In genomic region chr10:126521354-126521753, GRCh38 we compare ENCODE assay signal across 32 cellular contexts.
DNase-seq lines count a peak whose midpoint lies in the region; ATAC-seq and TF ChIP-seq lines count a peak whose summit lies in the region.
"Had no signal": no experiment of that assay in that cellular context is flagged by ENCODE, and none has a peak within 500 bp of the region (broad histone marks: within the 10 kb centered on the region; RNA-seq: fewer than 3 reads in every experiment).

No MANE protein-coding gene starts in this region.

- TF ChIP-seq RAD21 in IMR-90 (IDR thresholded peaks at IDR 0.05; ENCODE audit: low read length): no peak

- H2BK20ac ChIP-seq in IMR-90 (ENCODE audit: low read depth, low read length): no peak overlapping the region

- H3K36me3 Mint-ChIP-seq in chondrocyte (ENCODE audit: low read depth): no peaks in the 10 kb centered on the region
- H3K36me3 Mint-ChIP-seq: CD4-positive, alpha-beta memory T cell had no signal

- H3K4me3 ChIP-seq in IMR-90 (ENCODE audit: insufficient read depth, low read depth, low read length): no peak overlapping the region
- H3K4me3 ChIP-seq in RWPE2 (ENCODE audit: severe bottlenecking): no peak overlapping the region
- H3K4me3 ChIP-seq: adrenal gland, colonic mucosa, left lung, pancreas had no signal

- no peak overlapping the region for H3K4ac ChIP-seq in IMR-90 (ENCODE audit: low read depth, low read length)

- no peak overlapping the region for H3K56ac ChIP-seq in IMR-90 (ENCODE audit: extremely low read depth, insufficient read depth, low read length)

- no peak for TF ChIP-seq POLR2A in IMR-90 (IDR thresholded peaks at IDR 0.05; ENCODE audit: low read depth, low read length)

- CTCF ChIA-PET in IMR-90 (lab: Yijun Ruan, JAX): no interaction called here

- H2BK15ac ChIP-seq in IMR-90 (ENCODE audit: low read depth, low read length): no peak overlapping the region

- H4K20me1 ChIP-seq in IMR-90 (ENCODE audit: insufficient read depth, low read length): no peaks in the 10 kb centered on the region

- ATAC-seq in IMR-90 (ENCODE audit: low read depth) (peak; percentile 32; the same call in 1 of the 2 replicates), RWPE2 (ENCODE audit: low read depth) (peak; percentile 81)
- ATAC-seq: left lung; pancreas; stimulated activated naive CD8-positive, alpha-beta T cell treated with anti-CD3 and anti-CD28 coated beads, Interleukin-15, Interleukin-2, amounts not matched to agents 100 U/mL and 50 U/mL, for 24 hours; T-helper 17 cell had no signal

- H3K4me1 ChIP-seq in IMR-90 (ENCODE audit: control insufficient read depth, insufficient read depth, low read length): no peaks in the 10 kb centered on the region
- H3K4me1 ChIP-seq in RWPE2 (ENCODE audit: insufficient read depth, poor library complexity, severe bottlenecking): peaks cover 5% of the 10 kb centered on the region
- H3K4me1 ChIP-seq: adrenal gland, colonic mucosa, left lung had no signal

- H3K27ac Mint-ChIP-seq in chondrocyte (ENCODE audit: unreplicated experiment): no peak overlapping the region
- H3K27ac Mint-ChIP-seq: activated CD4-positive, alpha-beta memory T cell treated with anti-CD3 and anti-CD28 coated beads, Interleukin-2, amount 10 ng/mL, durations not matched to agents 7 days and 5 days; activated naive CD4-positive, alpha-beta T cell treated with anti-CD3 and anti-CD28 coated beads for 36 hours; activated T-helper 1 cell treated with anti-CD3 and anti-CD28 coated beads, Interleukin-12 subunit alpha, Interleukin-12 subunit beta, Interleukin-2, Interleukin-4 antibody, amounts not matched to agents 30 ng/mL and 10 ng/mL and 1 ng/mL, durations not matched to agents 14 hours and 24 hours and 36 hours; B cell; CD4-positive, alpha-beta memory T cell; T-helper 17 cell had no signal

- no peak overlapping the region for H2BK120ac ChIP-seq in IMR-90 (ENCODE audit: low read depth, low read length)

- no peak overlapping the region for H2BK5ac ChIP-seq in IMR-90 (ENCODE audit: low read depth, low read length, poor library complexity, severe bottlenecking)

- peaks cover 15% of the 10 kb centered on the region for H3K27me3 Mint-ChIP-seq in chondrocyte (ENCODE audit: low read depth)
- H3K27me3 Mint-ChIP-seq: activated CD4-positive, alpha-beta memory T cell treated with anti-CD3 and anti-CD28 coated beads, Interleukin-2, amount 10 ng/mL, durations not matched to agents 7 days and 5 days; B cell; CD4-positive, alpha-beta memory T cell; T-helper 17 cell had no signal

- H3K27ac ChIP-seq in IMR-90 (ENCODE audit: insufficient read depth, low read length): no peak overlapping the region
- no peak overlapping the region for H3K27ac ChIP-seq in RWPE2 (ENCODE audit: poor library complexity, severe bottlenecking)
- H3K27ac ChIP-seq: adrenal gland, colonic mucosa, left lung, pancreas had no signal

- no peak overlapping the region for H3K9ac ChIP-seq in IMR-90 (ENCODE audit: low read depth, low read length)
- H3K9ac ChIP-seq: SK-N-SH had no signal

- H2AK5ac ChIP-seq in IMR-90 (ENCODE audit: low read depth, low read length): no peak overlapping the region

- BruUV-seq in IMR-90 (replicated peaks; lab: Mats Ljungman, UMichigan): no TSS peak

- H3K9me3 ChIP-seq in IMR-90 (ENCODE audit: control insufficient read depth, insufficient read depth, low read length) (no peaks in the 10 kb centered on the region), RWPE2 (ENCODE audit: severe bottlenecking) (no peaks in the 10 kb centered on the region)
- H3K9me3 ChIP-seq: adrenal gland, colonic mucosa, left lung, pancreas, SK-N-SH had no signal

- POLR2A ChIA-PET in IMR-90 (lab: Charles Lee; ENCODE audit: unreplicated experiment): no interaction called here

- no peak overlapping the region for H3K4me2 ChIP-seq in IMR-90 (ENCODE audit: low read depth, low read length)
- H3K4me2 ChIP-seq: SK-N-SH had no signal

- H2AK9ac ChIP-seq in IMR-90 (replicated peaks; ENCODE audit: low read depth, low read length, poor library complexity): no peak overlapping the region

- in situ Hi-C loops in IMR-90 (cut with MboI; ENCODE audit: low sequenced_read_pairs): no loop called here

- H3K79me1 ChIP-seq in IMR-90 (ENCODE audit: low read depth in 1 of 2, low read length in 2 of 2): no peaks in the 10 kb centered on the region

- H3K4me3 Mint-ChIP-seq in chondrocyte (ENCODE audit: unreplicated experiment): no peak overlapping the region
- H3K4me3 Mint-ChIP-seq: activated CD4-positive, alpha-beta memory T cell treated with anti-CD3 and anti-CD28 coated beads, Interleukin-2, amount 10 ng/mL, durations not matched to agents 7 days and 5 days; activated naive CD4-positive, alpha-beta T cell treated with anti-CD3 and anti-CD28 coated beads for 36 hours; activated T-helper 1 cell treated with anti-CD3 and anti-CD28 coated beads, Interleukin-12 subunit alpha, Interleukin-12 subunit beta, Interleukin-2, Interleukin-4 antibody, amounts not matched to agents 30 ng/mL and 10 ng/mL and 1 ng/mL, durations not matched to agents 14 hours and 24 hours and 36 hours; B cell; CD4-positive, alpha-beta memory T cell; neural crest cell; T-helper 17 cell had no signal

- no peak overlapping the region for H4K91ac ChIP-seq in IMR-90 (ENCODE audit: insufficient read depth, low read depth, low read length)

- H3K36me3 ChIP-seq in IMR-90 (ENCODE audit: control insufficient read depth, insufficient read depth, low read length) (no peaks in the 10 kb centered on the region), RWPE2 (ENCODE audit: low read depth) (no peaks in the 10 kb centered on the region)
- H3K36me3 ChIP-seq: adrenal gland, colonic mucosa, left lung, pancreas had no signal

- H4K8ac ChIP-seq in IMR-90 (ENCODE audit: low read depth in 2 of 2, low read length in 2 of 2): no peak overlapping the region

- dilution Hi-C loops in IMR-90 (cut with HindIII; ENCODE audit: low sequenced_read_pairs, unreplicated experiment): no loop called here

- H4K5ac ChIP-seq in IMR-90 (ENCODE audit: low read depth, low read length): no peak overlapping the region

- H3K14ac ChIP-seq in IMR-90 (replicated peaks; ENCODE audit: low read depth, low read length): no peak overlapping the region

- no peak overlapping the region for H3K18ac ChIP-seq in IMR-90 (ENCODE audit: low read depth, low read length)

- intact Hi-C loops in IMR-90 (cut with micrococcal nuclease): no loop called here

- H3K4me1 Mint-ChIP-seq in chondrocyte (ENCODE audit: low read depth): peaks cover 5% of the 10 kb centered on the region
- H3K4me1 Mint-ChIP-seq: activated CD4-positive, alpha-beta memory T cell treated with anti-CD3 and anti-CD28 coated beads, Interleukin-2, amount 10 ng/mL, durations not matched to agents 7 days and 5 days; B cell; CD4-positive, alpha-beta memory T cell; T-helper 17 cell had no signal

- H3K27me3 ChIP-seq in IMR-90 (ENCODE audit: control insufficient read depth, insufficient read depth, low read length) (peaks cover 7% of the 10 kb centered on the region; the same call in 1 of the 2 replicates), RWPE2 (ENCODE audit: insufficient read depth, poor library complexity, severe bottlenecking) (no peaks in the 10 kb centered on the region)
- H3K27me3 ChIP-seq: adrenal gland, colonic mucosa, left lung, pancreas had no signal

- no peak for TF ChIP-seq CTCF in IMR-90 (conservative IDR thresholded peaks at IDR 0.05; ENCODE audit: low read depth, low read length)
- no peak for TF ChIP-seq CTCF in RWPE2 (IDR thresholded peaks at IDR 0.05; ENCODE audit: poor library complexity, severe bottlenecking)
- no peak for TF ChIP-seq CTCF in chondrocyte (IDR thresholded peaks at IDR 0.05)

- no peaks in the 10 kb centered on the region for H3K9me1 ChIP-seq in IMR-90 (ENCODE audit: insufficient read depth, low read length)

- H3K23ac ChIP-seq in IMR-90 (ENCODE audit: low read depth, low read length): no peak overlapping the region

- H3K9me3 Mint-ChIP-seq in chondrocyte (ENCODE audit: low read depth): no peaks in the 10 kb centered on the region
- H3K9me3 Mint-ChIP-seq: activated CD4-positive, alpha-beta memory T cell treated with anti-CD3 and anti-CD28 coated beads, Interleukin-2, amount 10 ng/mL, durations not matched to agents 7 days and 5 days; activated naive CD4-positive, alpha-beta T cell treated with anti-CD3 and anti-CD28 coated beads for 36 hours; activated T-helper 1 cell treated with anti-CD3 and anti-CD28 coated beads, Interleukin-12 subunit alpha, Interleukin-12 subunit beta, Interleukin-2, Interleukin-4 antibody, amounts not matched to agents 30 ng/mL and 10 ng/mL and 1 ng/mL, durations not matched to agents 14 hours and 24 hours and 36 hours; neural crest cell had no signal

- WGBS in IMR-90 (ENCODE audit: extremely low coverage in 2 of 2, insufficient read length in 1 of 2), 2 experiments: no CpG with 5 or more reads among the region's 6 CpGs

- DNase-seq in Daoy (ENCODE audit: low read depth) (peak; percentile 58), IMR-90 (no peak), RWPE2 (ENCODE audit: low spot score) (no peak), glomerular visceral epithelial cell (ENCODE audit: extremely low spot score) (peak; percentile 31), RPMI8226 (no peak), cerebellum (ENCODE audit: low spot score) (no peak), SKM-1 treated with dmso at 0.1 percent for 144 hours (lab: John Stamatoyannopoulos, UW; ENCODE audit: unreplicated experiment) (no peak), chondrocyte (ENCODE audit: low spot score) (no peak)
- DNase-seq: ACHN; activated CD4-positive, alpha-beta memory T cell treated with anti-CD3 and anti-CD28 coated beads, Interleukin-2, amount 10 ng/mL, durations not matched to agents 7 days and 5 days; activated CD4-positive, alpha-beta T cell treated with anti-CD3 and anti-CD28 coated beads for 1 hour; activated CD8-positive, alpha-beta memory T cell treated with anti-CD3 and anti-CD28 coated beads, Interleukin-2, amount 50 U/mL, for 4 hours; activated naive CD4-positive, alpha-beta T cell treated with anti-CD3 and anti-CD28 coated beads for 36 hours; adrenal gland; CD4-positive, alpha-beta memory T cell; colonic mucosa; effector CD8-positive, alpha-beta T cell; erythroblast; KG1; left lung; mesendoderm; NCI-H1417 treated with DMSO at 0.1 percent for 48 hours; NCI-H2081 treated with DMSO at 0.1 percent for 48 hours; NCI-H748 treated with DMSO at 0.1 percent for 48 hours; pancreas; SK-N-SH; stimulated activated CD4-positive, alpha-beta T cell treated with anti-CD3 and anti-CD28 coated beads, Interleukin-1b, Interleukin-23, amount 100 ng/mL, for 48 hours; stimulated activated naive CD8-positive, alpha-beta T cell treated with anti-CD3 and anti-CD28 coated beads, Interleukin-15, Interleukin-2, amounts not matched to agents 100 U/mL and 50 U/mL, for 24 hours; T-helper 17 cell had no signal

- H2AFZ ChIP-seq in IMR-90 (replicated peaks; ENCODE audit: low read length, poor library complexity): no peak overlapping the region

TF ChIP-seq in IMR-90, 13 proteins besides CTCF, POLR2A, EP300 and RAD21:
- no peak for TF ChIP-seq BHLHE40 (IDR thresholded peaks at IDR 0.05; ENCODE audit: low read depth, low read length)
- no peak for TF ChIP-seq RCOR1 (IDR thresholded peaks at IDR 0.05; ENCODE audit: insufficient replicate concordance, low read length)
- TF ChIP-seq MXI1 (IDR thresholded peaks at IDR 0.05; ENCODE audit: borderline replicate concordance, low read depth, low read length): no peak
- no peak for TF ChIP-seq FOS (IDR thresholded peaks at IDR 0.05; ENCODE audit: low read depth, low read length)

Comparison
In these comparisons a context has a peak if more than half of its experiments do, and no peak if none do; other contexts are left out.
1. DNase-seq: peak in Daoy (single experiment) and glomerular visceral epithelial cell (single experiment); none in IMR-90 (single experiment), RWPE2 (single experiment), RPMI8226 (single experiment), cerebellum (single experiment), SKM-1 treated with dmso at 0.1 percent for 144 hours (single experiment) and chondrocyte (single experiment).